ENCODE assay signal across 24 cellular contexts in genomic region chr2:43443317-43443716, GRCh38.
DNase-seq lines count a peak whose midpoint lies in the region; ATAC-seq and TF ChIP-seq lines count a peak whose summit lies in the region.
"Had no signal": no experiment of that assay in that cellular context is flagged by ENCODE, and none has a peak within 500 bp of the region (broad histone marks: within the 10 kb centered on the region; RNA-seq: fewer than 3 reads in every experiment).

No MANE protein-coding gene starts in this region.

- intact Hi-C loops in Caco-2 (cut with micrococcal nuclease; ENCODE audit: unreplicated experiment) (no loop called here), vagina (cut with DNase I) (no loop called here), right lobe of liver (cut with DNase I) (no loop called here)

- H3K4me1 Mint-ChIP-seq in Caco-2 (ENCODE audit: low read depth, unreplicated experiment): peaks cover 60% of the 10 kb centered on the region
- peaks cover 73% of the 10 kb centered on the region for H3K4me1 Mint-ChIP-seq in mesothelial cell of epicardium

- H3K4me3 Mint-ChIP-seq in Caco-2 (ENCODE audit: unreplicated experiment) (peak overlapping the region; percentile 8), mesothelial cell of epicardium (no peak overlapping the region)
- H3K4me3 Mint-ChIP-seq: CD8-positive, alpha-beta T cell had no signal

- TF ChIP-seq CTCF in Caco-2 (IDR thresholded peaks at IDR 0.05; ENCODE audit: insufficient read depth in 1 of 2, low read depth in 1 of 2, low read length in 1 of 2, severe bottlenecking in 1 of 2, unreplicated experiment in 1 of 2) (no peak), VCaP (conservative IDR thresholded peaks at IDR 0.05) (no peak), mesothelial cell of epicardium (IDR thresholded peaks at IDR 0.05; ENCODE audit: unreplicated experiment) (no peak), vagina (IDR thresholded peaks at IDR 0.05) (no peak), right lobe of liver (IDR thresholded peaks at IDR 0.05) (no peak)

- POLR2A ChIA-PET in Caco-2 (lab: Charles Lee): interaction anchor here (0.6 kb wide), 1 partner anchor 725 kb away, joined by 4 read pairs; no protein-coding TSS in a partner anchor

- DNase-seq in Caco-2: peak in 1 of 2 experiments; percentile 63
- DNase-seq in mesothelial cell of epicardium (ENCODE audit: low spot score in 2 of 2, unreplicated experiment in 2 of 2): no peak
- DNase-seq in vagina (ENCODE audit: extremely low spot score in 2 of 2): no peak
- no peak for DNase-seq in central memory CD4-positive, alpha-beta T cell
- no peak for DNase-seq in nucleus accumbens (lab: John Stamatoyannopoulos, UW)
- no peak for DNase-seq in right lobe of liver
- DNase-seq: ACHN; Calu3; CD8-positive, alpha-beta T cell; DMS153; GOT3; KG1; NCI-H1105; NCI-H146; NCI-H2029; NCI-H226; NCI-H510A treated with DMSO at 0.1 percent for 48 hours; NCI-H774; NK-92 treated with Interleukin-12 subunit alpha and Interleukin-12 subunit beta, amount 100 ng/mL, for 24 hours; Peyer's patch had no signal

- ATAC-seq in right lobe of liver: no peak
- ATAC-seq: CD8-positive, alpha-beta T cell; HCT116; Right ventricle myocardium inferior had no signal

- no peak overlapping the region for H3K4me3 ChIP-seq in Caco-2 (ENCODE audit: low read depth, low read length)
- H3K4me3 ChIP-seq in vagina: no peak overlapping the region
- H3K4me3 ChIP-seq in right lobe of liver: no peak overlapping the region
- H3K4me3 ChIP-seq: BLaER1 treated with 17β-estradiol and CSF1 and Interleukin-3, amounts not matched to agents 10 nM and 100 nM; Peyer's patch had no signal

- no peaks in the 10 kb centered on the region for H3K9me3 ChIP-seq in Caco-2
- H3K9me3 ChIP-seq in vagina: no peaks in the 10 kb centered on the region
- H3K9me3 ChIP-seq in right lobe of liver: no peaks in the 10 kb centered on the region
- H3K9me3 ChIP-seq: Peyer's patch had no signal

- H3K27ac ChIP-seq in VCaP (peak overlapping the region; percentile 92), vagina (peak overlapping the region; percentile 76), right lobe of liver (no peak overlapping the region)
- H3K27ac ChIP-seq: BLaER1 treated with 17β-estradiol and CSF1 and Interleukin-3, amounts not matched to agents 10 nM and 100 nM; Peyer's patch had no signal

- CTCF ChIA-PET in Caco-2 (lab: Charles Lee): interaction anchor here (0.5 to 0.9 kb wide), 2 partner anchors 20 to 220 kb away, joined by 3 read pairs; no protein-coding TSS in a partner anchor

- peaks cover 9% of the 10 kb centered on the region for H3K9me3 Mint-ChIP-seq in Caco-2 (ENCODE audit: unreplicated experiment)
- H3K9me3 Mint-ChIP-seq in mesothelial cell of epicardium: peaks cover 3% of the 10 kb centered on the region
- H3K9me3 Mint-ChIP-seq: CD8-positive, alpha-beta T cell had no signal

- 60% methylated on average over 4 of the region's 4 CpGs for whole genome bisulfite sequencing in right lobe of liver (ENCODE audit: insufficient coverage, low coverage, low lambda C conversion rate, missing lambda C conversion rate)

- H3K36me3 ChIP-seq in Caco-2 (ENCODE audit: control insufficient read depth, insufficient read depth, low read length) (no peaks in the 10 kb centered on the region; the same call in 1 of the 2 replicates), vagina (no peaks in the 10 kb centered on the region), right lobe of liver (no peaks in the 10 kb centered on the region)
- H3K36me3 ChIP-seq: Peyer's patch had no signal

- H3K4me1 ChIP-seq in Caco-2 (peaks cover 56% of the 10 kb centered on the region), vagina (peaks cover 27% of the 10 kb centered on the region), right lobe of liver (peaks cover 0 to 12% (median 0%) of the 10 kb centered on the region in 4 donors)
- H3K4me1 ChIP-seq: Peyer's patch had no signal

- no peak for TF ChIP-seq POLR2A in vagina (IDR thresholded peaks at IDR 0.05)
- TF ChIP-seq POLR2A in right lobe of liver (IDR thresholded peaks at IDR 0.05): no peak

- no peaks in the 10 kb centered on the region for H3K27me3 ChIP-seq in Caco-2 (replicated peaks; ENCODE audit: control insufficient read depth, insufficient read depth, low read length)
- H3K27me3 ChIP-seq in vagina: no peaks in the 10 kb centered on the region
- H3K27me3 ChIP-seq in right lobe of liver: no peaks in the 10 kb centered on the region
- H3K27me3 ChIP-seq: BLaER1 treated with 17β-estradiol and CSF1 and Interleukin-3, amounts not matched to agents 10 nM and 100 nM; Peyer's patch had no signal

- H3K36me3 Mint-ChIP-seq in Caco-2 (ENCODE audit: insufficient read depth, unreplicated experiment) (peaks cover 7% of the 10 kb centered on the region), mesothelial cell of epicardium (no peaks in the 10 kb centered on the region)

- BruUV-seq in Caco-2 (replicated peaks; lab: Mats Ljungman, UMichigan): no TSS peak

- H3K27ac Mint-ChIP-seq in Caco-2 (ENCODE audit: unreplicated experiment) (peak overlapping the region; percentile 83), mesothelial cell of epicardium (peak overlapping the region; percentile 91)
- H3K27ac Mint-ChIP-seq: CD8-positive, alpha-beta T cell had no signal

- H3K27me3 Mint-ChIP-seq in Caco-2 (ENCODE audit: insufficient read depth, unreplicated experiment) (no peaks in the 10 kb centered on the region), mesothelial cell of epicardium (ENCODE audit: low read depth) (no peaks in the 10 kb centered on the region)

Comparison
In these comparisons a context has a peak if more than half of its experiments do, and no peak if none do; other contexts are left out.
1. H3K27ac ChIP-seq: peak in VCaP (single experiment) and vagina (single experiment); none in right lobe of liver (0 of 3).